Comparison of ENCODE assay signal across 8 cellular contexts in the genomic region with DNA sequence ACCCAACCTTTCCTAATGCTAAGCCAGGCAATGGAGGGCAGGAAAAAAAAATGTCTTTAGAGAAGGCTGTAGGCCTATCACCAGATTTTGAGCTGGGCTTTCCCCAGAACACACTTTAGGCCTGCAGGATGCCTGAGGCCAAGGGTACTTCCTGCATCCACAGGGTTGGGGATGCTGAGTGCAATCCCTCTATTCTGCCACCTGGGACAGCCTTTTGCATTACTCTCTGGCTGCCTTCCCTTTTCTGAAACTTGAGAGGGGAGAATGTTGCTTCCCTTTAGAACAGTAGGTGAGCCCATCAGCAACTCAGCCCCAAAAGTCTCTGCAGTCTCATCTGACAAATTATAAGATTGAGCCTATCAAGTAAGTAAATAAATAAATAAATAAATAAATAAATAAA.
DNase-seq lines count a peak whose midpoint lies in the region; ATAC-seq and TF ChIP-seq lines count a peak whose summit lies in the region.

No MANE protein-coding gene starts in this region.

- H4K20me1 ChIP-seq in GM23338 (replicated peaks; ENCODE audit: insufficient read depth): no peaks in the 10 kb centered on the region

- TF ChIP-seq CTCF in GM23338 (conservative IDR thresholded peaks at IDR 0.05; ENCODE audit: low read depth in 2 of 2) (peak; percentile 43 to 48), foreskin keratinocyte (conservative IDR thresholded peaks at IDR 0.05) (peak; percentile 54)

- no peaks in the 10 kb centered on the region for H3K36me3 Mint-ChIP-seq in GM23338 (ENCODE audit: low read depth)

- peaks cover 27% of the 10 kb centered on the region for H3K4me1 Mint-ChIP-seq in GM23338

- H3K27me3 Mint-ChIP-seq in GM23338 (ENCODE audit: insufficient read depth, low read depth, poor library complexity): peaks cover 2% of the 10 kb centered on the region

- peak; percentile 100 for ATAC-seq in GM23338
- ATAC-seq in foreskin keratinocyte: peak; percentile 96

- no peaks in the 10 kb centered on the region for H3K27me3 ChIP-seq in GM23338 (ENCODE audit: insufficient read depth)
- no peaks in the 10 kb centered on the region for H3K27me3 ChIP-seq in foreskin keratinocyte

- no peaks in the 10 kb centered on the region for H3K79me2 ChIP-seq in GM23338 (replicated peaks; ENCODE audit: insufficient read depth)

- no peak overlapping the region for H3K4me3 ChIP-seq in GM23338

- H3K27ac Mint-ChIP-seq in GM23338: no peak overlapping the region

- H3K36me3 ChIP-seq in GM23338 (ENCODE audit: insufficient read depth): no peaks in the 10 kb centered on the region

- no peaks in the 10 kb centered on the region for H3F3A ChIP-seq in GM23338 (replicated peaks; ENCODE audit: low read depth)

- H3K4me1 ChIP-seq in GM23338 (ENCODE audit: insufficient read depth) (peaks cover 9% of the 10 kb centered on the region; the same call in 1 of the 2 replicates), foreskin keratinocyte (peaks cover 8% of the 10 kb centered on the region)

- no peak overlapping the region for H3K4me3 Mint-ChIP-seq in GM23338

- H3K27ac ChIP-seq in GM23338 (ENCODE audit: low read depth): no peak overlapping the region
- H3K27ac ChIP-seq in foreskin keratinocyte: no peak overlapping the region

- no peaks in the 10 kb centered on the region; the same call in 1 of the 2 replicates for H3K9me2 ChIP-seq in GM23338 (ENCODE audit: insufficient read depth)

- DNase-seq in COR-L47 (lab: John Stamatoyannopoulos, UW): peak; percentile 56
- DNase-seq in GM23338 (ENCODE audit: low spot score): peak; percentile 87
- peak; percentile 27 for DNase-seq in NCI-H82 treated with DMSO at 0.1 percent for 48 hours (lab: John Stamatoyannopoulos, UW; ENCODE audit: unreplicated experiment)
- peak in 1 of 2 donors; percentile 36 for DNase-seq in foreskin keratinocyte
- no peak for DNase-seq in anterior cingulate cortex (lab: John Stamatoyannopoulos, UW)
- DNase-seq in NCI-H128 (lab: John Stamatoyannopoulos, UW; ENCODE audit: unreplicated experiment): no peak
- DNase-seq in GM19238 (ENCODE audit: insufficient read length, low spot score): no peak
- DNase-seq in NCI-H1048 (lab: John Stamatoyannopoulos, UW): no peak

- H2AFZ ChIP-seq in GM23338: no peak overlapping the region

- H3K9me3 Mint-ChIP-seq in GM23338: no peaks in the 10 kb centered on the region

- no peak overlapping the region for H3K4me2 ChIP-seq in GM23338

TF ChIP-seq in GM23338, 12 proteins besides CTCF, POLR2A, EP300 and RAD21:
- TF ChIP-seq STAT1 (IDR thresholded peaks at IDR 0.05; ENCODE audit: unreplicated experiment): no peak
- TF ChIP-seq, protein P1, sequence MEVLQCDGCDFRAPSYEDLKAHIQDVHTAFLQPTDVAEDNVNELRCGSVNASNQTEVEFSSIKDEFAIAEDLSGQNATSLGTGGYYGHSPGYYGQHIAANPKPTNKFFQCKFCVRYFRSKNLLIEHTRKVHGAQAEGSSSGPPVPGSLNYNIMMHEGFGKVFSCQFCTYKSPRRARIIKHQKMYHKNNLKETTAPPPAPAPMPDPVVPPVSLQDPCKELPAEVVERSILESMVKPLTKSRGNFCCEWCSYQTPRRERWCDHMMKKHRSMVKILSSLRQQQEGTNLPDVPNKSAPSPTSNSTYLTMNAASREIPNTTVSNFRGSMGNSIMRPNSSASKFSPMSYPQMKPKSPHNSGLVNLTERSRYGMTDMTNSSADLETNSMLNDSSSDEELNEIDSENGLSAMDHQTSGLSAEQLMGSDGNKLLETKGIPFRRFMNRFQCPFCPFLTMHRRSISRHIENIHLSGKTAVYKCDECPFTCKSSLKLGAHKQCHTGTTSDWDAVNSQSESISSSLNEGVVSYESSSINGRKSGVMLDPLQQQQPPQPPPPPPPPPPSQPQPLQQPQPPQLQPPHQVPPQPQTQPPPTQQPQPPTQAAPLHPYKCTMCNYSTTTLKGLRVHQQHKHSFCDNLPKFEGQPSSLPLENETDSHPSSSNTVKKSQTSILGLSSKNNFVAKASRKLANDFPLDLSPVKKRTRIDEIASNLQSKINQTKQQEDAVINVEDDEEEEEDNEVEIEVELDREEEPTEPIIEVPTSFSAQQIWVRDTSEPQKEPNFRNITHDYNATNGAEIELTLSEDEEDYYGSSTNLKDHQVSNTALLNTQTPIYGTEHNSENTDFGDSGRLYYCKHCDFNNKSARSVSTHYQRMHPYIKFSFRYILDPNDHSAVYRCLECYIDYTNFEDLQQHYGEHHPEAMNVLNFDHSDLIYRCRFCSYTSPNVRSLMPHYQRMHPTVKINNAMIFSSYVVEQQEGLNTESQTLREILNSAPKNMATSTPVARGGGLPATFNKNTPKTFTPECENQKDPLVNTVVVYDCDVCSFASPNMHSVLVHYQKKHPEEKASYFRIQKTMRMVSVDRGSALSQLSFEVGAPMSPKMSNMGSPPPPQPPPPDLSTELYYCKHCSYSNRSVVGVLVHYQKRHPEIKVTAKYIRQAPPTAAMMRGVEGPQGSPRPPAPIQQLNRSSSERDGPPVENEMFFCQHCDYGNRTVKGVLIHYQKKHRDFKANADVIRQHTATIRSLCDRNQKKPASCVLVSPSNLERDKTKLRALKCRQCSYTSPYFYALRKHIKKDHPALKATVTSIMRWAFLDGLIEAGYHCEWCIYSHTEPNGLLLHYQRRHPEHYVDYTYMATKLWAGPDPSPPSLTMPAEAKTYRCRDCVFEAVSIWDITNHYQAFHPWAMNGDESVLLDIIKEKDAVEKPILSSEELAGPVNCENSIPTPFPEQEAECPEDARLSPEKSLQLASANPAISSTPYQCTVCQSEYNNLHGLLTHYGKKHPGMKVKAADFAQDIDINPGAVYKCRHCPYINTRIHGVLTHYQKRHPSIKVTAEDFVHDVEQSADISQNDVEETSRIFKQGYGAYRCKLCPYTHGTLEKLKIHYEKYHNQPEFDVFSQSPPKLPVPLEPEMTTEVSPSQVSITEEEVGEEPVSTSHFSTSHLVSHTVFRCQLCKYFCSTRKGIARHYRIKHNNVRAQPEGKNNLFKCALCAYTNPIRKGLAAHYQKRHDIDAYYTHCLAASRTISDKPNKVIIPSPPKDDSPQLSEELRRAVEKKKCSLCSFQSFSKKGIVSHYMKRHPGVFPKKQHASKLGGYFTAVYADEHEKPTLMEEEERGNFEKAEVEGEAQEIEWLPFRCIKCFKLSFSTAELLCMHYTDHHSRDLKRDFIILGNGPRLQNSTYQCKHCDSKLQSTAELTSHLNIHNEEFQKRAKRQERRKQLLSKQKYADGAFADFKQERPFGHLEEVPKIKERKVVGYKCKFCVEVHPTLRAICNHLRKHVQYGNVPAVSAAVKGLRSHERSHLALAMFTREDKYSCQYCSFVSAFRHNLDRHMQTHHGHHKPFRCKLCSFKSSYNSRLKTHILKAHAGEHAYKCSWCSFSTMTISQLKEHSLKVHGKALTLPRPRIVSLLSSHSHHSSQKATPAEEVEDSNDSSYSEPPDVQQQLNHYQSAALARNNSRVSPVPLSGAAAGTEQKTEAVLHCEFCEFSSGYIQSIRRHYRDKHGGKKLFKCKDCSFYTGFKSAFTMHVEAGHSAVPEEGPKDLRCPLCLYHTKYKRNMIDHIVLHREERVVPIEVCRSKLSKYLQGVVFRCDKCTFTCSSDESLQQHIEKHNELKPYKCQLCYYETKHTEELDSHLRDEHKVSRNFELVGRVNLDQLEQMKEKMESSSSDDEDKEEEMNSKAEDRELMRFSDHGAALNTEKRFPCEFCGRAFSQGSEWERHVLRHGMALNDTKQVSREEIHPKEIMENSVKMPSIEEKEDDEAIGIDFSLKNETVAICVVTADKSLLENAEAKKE (CRISPR knock-in tag; IDR thresholded peaks at IDR 0.05): no peak
- TF ChIP-seq, protein P2, sequence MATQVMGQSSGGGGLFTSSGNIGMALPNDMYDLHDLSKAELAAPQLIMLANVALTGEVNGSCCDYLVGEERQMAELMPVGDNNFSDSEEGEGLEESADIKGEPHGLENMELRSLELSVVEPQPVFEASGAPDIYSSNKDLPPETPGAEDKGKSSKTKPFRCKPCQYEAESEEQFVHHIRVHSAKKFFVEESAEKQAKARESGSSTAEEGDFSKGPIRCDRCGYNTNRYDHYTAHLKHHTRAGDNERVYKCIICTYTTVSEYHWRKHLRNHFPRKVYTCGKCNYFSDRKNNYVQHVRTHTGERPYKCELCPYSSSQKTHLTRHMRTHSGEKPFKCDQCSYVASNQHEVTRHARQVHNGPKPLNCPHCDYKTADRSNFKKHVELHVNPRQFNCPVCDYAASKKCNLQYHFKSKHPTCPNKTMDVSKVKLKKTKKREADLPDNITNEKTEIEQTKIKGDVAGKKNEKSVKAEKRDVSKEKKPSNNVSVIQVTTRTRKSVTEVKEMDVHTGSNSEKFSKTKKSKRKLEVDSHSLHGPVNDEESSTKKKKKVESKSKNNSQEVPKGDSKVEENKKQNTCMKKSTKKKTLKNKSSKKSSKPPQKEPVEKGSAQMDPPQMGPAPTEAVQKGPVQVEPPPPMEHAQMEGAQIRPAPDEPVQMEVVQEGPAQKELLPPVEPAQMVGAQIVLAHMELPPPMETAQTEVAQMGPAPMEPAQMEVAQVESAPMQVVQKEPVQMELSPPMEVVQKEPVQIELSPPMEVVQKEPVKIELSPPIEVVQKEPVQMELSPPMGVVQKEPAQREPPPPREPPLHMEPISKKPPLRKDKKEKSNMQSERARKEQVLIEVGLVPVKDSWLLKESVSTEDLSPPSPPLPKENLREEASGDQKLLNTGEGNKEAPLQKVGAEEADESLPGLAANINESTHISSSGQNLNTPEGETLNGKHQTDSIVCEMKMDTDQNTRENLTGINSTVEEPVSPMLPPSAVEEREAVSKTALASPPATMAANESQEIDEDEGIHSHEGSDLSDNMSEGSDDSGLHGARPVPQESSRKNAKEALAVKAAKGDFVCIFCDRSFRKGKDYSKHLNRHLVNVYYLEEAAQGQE (IDR thresholded peaks at IDR 0.05; ENCODE audit: unreplicated experiment): no peak
- TF ChIP-seq, protein P3, sequence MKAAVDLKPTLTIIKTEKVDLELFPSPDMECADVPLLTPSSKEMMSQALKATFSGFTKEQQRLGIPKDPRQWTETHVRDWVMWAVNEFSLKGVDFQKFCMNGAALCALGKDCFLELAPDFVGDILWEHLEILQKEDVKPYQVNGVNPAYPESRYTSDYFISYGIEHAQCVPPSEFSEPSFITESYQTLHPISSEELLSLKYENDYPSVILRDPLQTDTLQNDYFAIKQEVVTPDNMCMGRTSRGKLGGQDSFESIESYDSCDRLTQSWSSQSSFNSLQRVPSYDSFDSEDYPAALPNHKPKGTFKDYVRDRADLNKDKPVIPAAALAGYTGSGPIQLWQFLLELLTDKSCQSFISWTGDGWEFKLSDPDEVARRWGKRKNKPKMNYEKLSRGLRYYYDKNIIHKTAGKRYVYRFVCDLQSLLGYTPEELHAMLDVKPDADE (IDR thresholded peaks at IDR 0.05): no peak
- no peak for TF ChIP-seq EZH2 (IDR thresholded peaks at IDR 0.05; ENCODE audit: low read depth, unreplicated experiment)
- no peak for TF ChIP-seq ZNF331 (CRISPR knock-in tag; IDR thresholded peaks at IDR 0.05; ENCODE audit: low read depth)
- TF ChIP-seq EZH2phosphoT487 (IDR thresholded peaks at IDR 0.05; ENCODE audit: unreplicated experiment): no peak
- no peak for TF ChIP-seq JUNB (IDR thresholded peaks at IDR 0.05; ENCODE audit: unreplicated experiment)
TF ChIP-seq in GM23338: peak in this region for 0.

Comparison
In these comparisons a context has a peak if more than half of its experiments do, and no peak if none do; other contexts are left out.
1. DNase-seq: peak in COR-L47 (single experiment), GM23338 (single experiment) and NCI-H82 treated with DMSO at 0.1 percent for 48 hours (single experiment); none in anterior cingulate cortex (0 of 58), NCI-H128 (single experiment), GM19238 (single experiment) and NCI-H1048 (single experiment).